ENCODE assay signal across 25 cellular contexts in the genomic region with DNA sequence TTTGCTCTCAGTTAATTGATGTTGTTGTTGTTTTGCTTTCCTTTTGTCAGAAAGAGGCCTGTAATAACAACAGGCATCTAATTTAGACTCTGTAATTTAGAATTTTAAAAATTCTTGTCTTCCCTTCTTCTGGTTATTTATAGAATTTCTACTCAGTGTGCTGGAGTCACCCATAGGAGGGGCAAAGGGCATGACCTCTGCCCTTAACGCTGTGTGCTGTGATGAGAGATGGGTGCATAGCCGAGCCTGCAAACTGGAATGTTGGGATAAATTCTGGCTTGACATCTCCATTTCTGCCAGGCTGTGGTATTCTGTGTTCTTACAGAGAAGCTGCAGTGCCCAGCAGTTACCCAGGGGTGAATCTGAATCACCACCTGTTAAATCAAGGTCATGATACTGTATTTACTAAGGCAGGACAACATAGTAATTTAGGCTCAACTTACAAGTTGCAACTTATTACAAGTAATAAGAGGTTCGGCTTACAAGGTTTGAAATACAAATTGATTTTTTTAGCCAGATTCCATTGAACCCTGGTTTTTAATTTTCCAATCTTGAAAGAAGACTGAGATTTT. TPM values are rescaled to one million over a fixed set of nuclear protein-coding genes. Genes with fewer than 3 reads are reported as not detected.
DNase-seq lines count a peak whose midpoint lies in the region; ATAC-seq and TF ChIP-seq lines count a peak whose summit lies in the region.
"Had no signal": no experiment of that assay in that cellular context is flagged by ENCODE, and none has a peak within 500 bp of the region (broad histone marks: within the 10 kb centered on the region; RNA-seq: fewer than 3 reads in every experiment).

No MANE protein-coding gene starts in this region.

- H3K9me2 ChIP-seq in GM23338 (ENCODE audit: insufficient read depth), result no peaks in the 10 kb centered on the region

- H3F3A ChIP-seq in GM23338 (replicated peaks; ENCODE audit: low read depth), result 0 out of 2 replicates have a peak, but pooled peaks cover 9% of the 10 kb centered on the region

- H2BK15ac ChIP-seq in mesenchymal stem cell (ENCODE audit: low read depth, poor library complexity, severe bottlenecking), result no peak overlapping the region

- 62% methylated on average over 3 of the region's 3 CpGs for WGBS in mesenchymal stem cell
- 83 to 92% methylated on average over 3 of the region's 3 CpGs for WGBS in sigmoid colon, 2 donors

- CTCF ChIA-PET in activated CD4-positive, alpha-beta T cell treated with anti-CD3 and anti-CD28 coated beads for 36 hours (lab: Charles Lee), result interaction anchor here (0.6 to 1.4 kb wide), 3 partner anchors 41 to 354 kb away, joined by 3 read pairs; no protein-coding TSS in a partner anchor

- no peaks in the 10 kb centered on the region for H3K9me3 Mint-ChIP-seq in activated CD4-positive, alpha-beta T cell treated with anti-CD3 and anti-CD28 coated beads for 36 hours (ENCODE audit: low read depth)
- no peaks in the 10 kb centered on the region for H3K9me3 Mint-ChIP-seq in GM23338
- no peaks in the 10 kb centered on the region for H3K9me3 Mint-ChIP-seq in activated naive CD8-positive, alpha-beta T cell treated with anti-CD3 and anti-CD28 coated beads, Interleukin-2, amount 10 ng/mL, durations not matched to agents 7 days and 5 days
- H3K9me3 Mint-ChIP-seq: natural killer cell treated with Interleukin-12 subunit alpha and Interleukin-12 subunit beta and Interleukin-15 and Interleukin-18, amount 100 ng/mL, for 72 hours had no signal

- TF ChIP-seq CTCF in GM23338 (conservative IDR thresholded peaks at IDR 0.05; ENCODE audit: low read depth in 2 of 2), result no peak
- no peak for TF ChIP-seq CTCF in sigmoid colon (IDR thresholded peaks at IDR 0.05)

- H2BK5ac ChIP-seq in mesenchymal stem cell (ENCODE audit: low read depth, low read length, poor library complexity, severe bottlenecking), result no peak overlapping the region

- no peak overlapping the region for H2BK12ac ChIP-seq in mesenchymal stem cell (ENCODE audit: low read length in 2 of 2)

- H3K4me3 Mint-ChIP-seq in activated CD4-positive, alpha-beta T cell treated with anti-CD3 and anti-CD28 coated beads for 36 hours, result no peak overlapping the region
- H3K4me3 Mint-ChIP-seq in GM23338, result no peak overlapping the region
- H3K4me3 Mint-ChIP-seq in activated naive CD8-positive, alpha-beta T cell treated with anti-CD3 and anti-CD28 coated beads, Interleukin-2, amount 10 ng/mL, durations not matched to agents 7 days and 5 days, result no peak overlapping the region
- H3K4me3 Mint-ChIP-seq: natural killer cell treated with Interleukin-12 subunit alpha and Interleukin-12 subunit beta and Interleukin-15 and Interleukin-18, amount 100 ng/mL, for 72 hours had no signal

- H4K8ac ChIP-seq in mesenchymal stem cell (ENCODE audit: low read length), result peak overlapping the region; percentile 43

- H3K4me3 ChIP-seq in GM23338, result no peak overlapping the region
- H3K4me3 ChIP-seq in mesenchymal stem cell (ENCODE audit: insufficient read depth in 1 of 2, low read depth in 1 of 2, low read length in 2 of 2), result no peak overlapping the region
- H3K4me3 ChIP-seq in sigmoid colon, result no peak overlapping the region
- H3K4me3 ChIP-seq: heart right ventricle, lower lobe of right lung, mucosa of descending colon, thoracic aorta had no signal

- no peak overlapping the region for H3K18ac ChIP-seq in mesenchymal stem cell (ENCODE audit: low read depth in 1 of 2, low read length in 2 of 2)

- H3K36me3 ChIP-seq in GM23338 (ENCODE audit: insufficient read depth), result no peaks in the 10 kb centered on the region
- peaks cover 11 to 16% of the 10 kb centered on the region in 2 experiments for H3K36me3 ChIP-seq in mesenchymal stem cell (ENCODE audit: control insufficient read depth in 1 of 2, insufficient read depth in 2 of 2, low read depth in 1 of 2, low read length in 2 of 2)
- H3K36me3 ChIP-seq in sigmoid colon, result no peaks in the 10 kb centered on the region
- H3K36me3 ChIP-seq: lower lobe of right lung, thoracic aorta had no signal

- no peak overlapping the region for H3K14ac ChIP-seq in mesenchymal stem cell (ENCODE audit: low read length in 2 of 2)

- POLR2A ChIA-PET in activated CD4-positive, alpha-beta T cell treated with anti-CD3 and anti-CD28 coated beads for 36 hours (lab: Charles Lee), result no interaction called here
- POLR2A ChIA-PET in activated naive CD8-positive, alpha-beta T cell treated with anti-CD3 and anti-CD28 coated beads, Interleukin-2, amount 10 ng/mL, durations not matched to agents 7 days and 5 days (lab: Charles Lee), result no interaction called here

- no peak overlapping the region for H3K23ac ChIP-seq in mesenchymal stem cell (ENCODE audit: low read length in 2 of 2)

- H3K27ac ChIP-seq in GM23338 (ENCODE audit: low read depth), result peak overlapping the region; percentile 72; the same call in 1 of the 2 replicates
- no peak overlapping the region for H3K27ac ChIP-seq in mesenchymal stem cell (ENCODE audit: low read length, poor library complexity, severe bottlenecking)
- no peak overlapping the region for H3K27ac ChIP-seq in sigmoid colon
- H3K27ac ChIP-seq: heart right ventricle, lower lobe of right lung, thoracic aorta had no signal

- H2AFZ ChIP-seq in GM23338, result no peak overlapping the region
- no peak overlapping the region for H2AFZ ChIP-seq in mesenchymal stem cell (ENCODE audit: low read depth, low read length)

- peak overlapping the region; percentile 78 for H3K27ac Mint-ChIP-seq in activated CD4-positive, alpha-beta T cell treated with anti-CD3 and anti-CD28 coated beads for 36 hours
- H3K27ac Mint-ChIP-seq in GM23338, result peak overlapping the region; percentile 87; the same call in 1 of the 2 replicates
- peak overlapping the region; percentile 43 for H3K27ac Mint-ChIP-seq in activated naive CD8-positive, alpha-beta T cell treated with anti-CD3 and anti-CD28 coated beads, Interleukin-2, amount 10 ng/mL, durations not matched to agents 7 days and 5 days

- no peak for TF ChIP-seq EP300 in sigmoid colon (IDR thresholded peaks at IDR 0.05)

- no peak for ATAC-seq in activated CD4-positive, alpha-beta T cell treated with anti-CD3 and anti-CD28 coated beads for 36 hours
- no peak for ATAC-seq in GM23338
- ATAC-seq in activated naive CD8-positive, alpha-beta T cell treated with anti-CD3 and anti-CD28 coated beads, Interleukin-2, amount 10 ng/mL, durations not matched to agents 7 days and 5 days (ENCODE audit: low read depth), result no peak
- no peak for ATAC-seq in Right ventricle myocardium inferior
- ATAC-seq in HG03565 (IDR thresholded peaks at IDR 0.05; ENCODE audit: unreplicated experiment), result no peak
- ATAC-seq: lower lobe of right lung; mucosa of descending colon; natural killer cell treated with Interleukin-12 subunit alpha and Interleukin-12 subunit beta and Interleukin-15 and Interleukin-18, amount 100 ng/mL, for 72 hours; Panc1 had no signal

- no peak for DNase-seq in activated CD4-positive, alpha-beta T cell treated with anti-CD3 and anti-CD28 coated beads for 36 hours
- DNase-seq in activated CD4-positive, alpha-beta T cell treated with anti-CD3 and anti-CD28 coated beads, Interleukin-2, amount 50 U/mL, for 1 hour, result no peak
- DNase-seq in GM23338 (ENCODE audit: low spot score), result no peak
- DNase-seq in activated naive CD8-positive, alpha-beta T cell treated with anti-CD3 and anti-CD28 coated beads, Interleukin-2, amount 10 ng/mL, durations not matched to agents 7 days and 5 days, result no peak
- DNase-seq in mesenchymal stem cell, result no peak
- no peak for DNase-seq in sigmoid colon
- no peak for DNase-seq in Right ventricle myocardium inferior (ENCODE audit: missing footprints)
- DNase-seq: 8988T; activated gamma-delta T cell treated with Interleukin-2 at 50 U/mL for 16 hours; Caco-2; cerebellar nuclear complex; DMS53; heart right ventricle; lower lobe of right lung; mucosa of descending colon; NCI-H1048; NCI-H2107; NCI-H345; NCI-H774; SHP77 treated with DMSO at 0.1 percent for 48 hours; stimulated activated CD4-positive, alpha-beta T cell treated with anti-CD3 and anti-CD28 coated beads, Interleukin-4, amount 100 ng/mL, for 24 hours had no signal

- intact Hi-C loops in activated CD4-positive, alpha-beta T cell treated with anti-CD3 and anti-CD28 coated beads for 36 hours (cut with DNase I, micrococcal nuclease), result no loop called here
- intact Hi-C loops in sigmoid colon (cut with DNase I) (no loop called here), Right ventricle myocardium inferior (cut with DNase I) (no loop called here)

- H3K27me3 Mint-ChIP-seq in activated CD4-positive, alpha-beta T cell treated with anti-CD3 and anti-CD28 coated beads for 36 hours, result no peaks in the 10 kb centered on the region
- peaks cover 5% of the 10 kb centered on the region for H3K27me3 Mint-ChIP-seq in GM23338 (ENCODE audit: insufficient read depth, low read depth, poor library complexity)
- no peaks in the 10 kb centered on the region for H3K27me3 Mint-ChIP-seq in activated naive CD8-positive, alpha-beta T cell treated with anti-CD3 and anti-CD28 coated beads, Interleukin-2, amount 10 ng/mL, durations not matched to agents 7 days and 5 days
- H3K27me3 Mint-ChIP-seq: natural killer cell treated with Interleukin-12 subunit alpha and Interleukin-12 subunit beta and Interleukin-15 and Interleukin-18, amount 100 ng/mL, for 72 hours had no signal

- H3K9ac ChIP-seq in mesenchymal stem cell (ENCODE audit: low read length), result no peak overlapping the region

- H3K79me1 ChIP-seq in mesenchymal stem cell (replicated peaks; ENCODE audit: low read length, poor library complexity, severe bottlenecking), result peaks cover 39% of the 10 kb centered on the region

- no peak overlapping the region for H2BK120ac ChIP-seq in mesenchymal stem cell (ENCODE audit: low read depth, low read length)

- no peak overlapping the region for H3K4ac ChIP-seq in mesenchymal stem cell (ENCODE audit: low read depth in 1 of 2, low read length in 2 of 2)

- H3K9me3 ChIP-seq in mesenchymal stem cell (ENCODE audit: control insufficient read depth, low read length) (no peaks in the 10 kb centered on the region), sigmoid colon (no peaks in the 10 kb centered on the region)
- H3K9me3 ChIP-seq: Caco-2, heart right ventricle, lower lobe of right lung, mucosa of descending colon, thoracic aorta had no signal

- peaks cover 69% of the 10 kb centered on the region for H3K4me1 Mint-ChIP-seq in activated CD4-positive, alpha-beta T cell treated with anti-CD3 and anti-CD28 coated beads for 36 hours
- H3K4me1 Mint-ChIP-seq in GM23338, result peaks cover 63% of the 10 kb centered on the region
- peaks cover 13% of the 10 kb centered on the region for H3K4me1 Mint-ChIP-seq in activated naive CD8-positive, alpha-beta T cell treated with anti-CD3 and anti-CD28 coated beads, Interleukin-2, amount 10 ng/mL, durations not matched to agents 7 days and 5 days

- peak overlapping the region; percentile 30; the same call in 1 of the 2 replicates for H3K4me2 ChIP-seq in GM23338
- H3K4me2 ChIP-seq in mesenchymal stem cell (ENCODE audit: low read length, poor library complexity, severe bottlenecking), result no peak overlapping the region

- no peak for TF ChIP-seq POLR2A in sigmoid colon (IDR thresholded peaks at IDR 0.05)

- no peak overlapping the region for H4K91ac ChIP-seq in mesenchymal stem cell (ENCODE audit: low read length)

- H2AK5ac ChIP-seq in mesenchymal stem cell (ENCODE audit: low read length, severe bottlenecking), result no peak overlapping the region

- no peaks in the 10 kb centered on the region for H4K20me1 ChIP-seq in GM23338 (replicated peaks; ENCODE audit: insufficient read depth)

- peaks cover 81% of the 10 kb centered on the region for H3K4me1 ChIP-seq in GM23338 (ENCODE audit: insufficient read depth)
- peaks cover 2% of the 10 kb centered on the region for H3K4me1 ChIP-seq in mesenchymal stem cell (ENCODE audit: control insufficient read depth, insufficient read depth, low read depth, low read length)
- peaks cover 0 to 12% (median 8%) of the 10 kb centered on the region in 4 donors for H3K4me1 ChIP-seq in sigmoid colon
- H3K4me1 ChIP-seq: Caco-2, heart right ventricle, lower lobe of right lung had no signal

- H3K27me3 ChIP-seq in GM23338 (ENCODE audit: insufficient read depth), result no peaks in the 10 kb centered on the region
- no peaks in the 10 kb centered on the region for H3K27me3 ChIP-seq in mesenchymal stem cell (ENCODE audit: control insufficient read depth in 1 of 2, insufficient read depth in 1 of 2, low read length in 2 of 2)
- no peaks in the 10 kb centered on the region for H3K27me3 ChIP-seq in sigmoid colon
- H3K27me3 ChIP-seq: heart right ventricle had no signal

- peaks cover 14% of the 10 kb centered on the region; the same call in 1 of the 2 replicates for H3K79me2 ChIP-seq in GM23338 (replicated peaks; ENCODE audit: insufficient read depth)

- peaks cover 57% of the 10 kb centered on the region for H3K36me3 Mint-ChIP-seq in activated CD4-positive, alpha-beta T cell treated with anti-CD3 and anti-CD28 coated beads for 36 hours (ENCODE audit: low read depth)
- peaks cover 3% of the 10 kb centered on the region; the same call in 2 of the 3 replicates for H3K36me3 Mint-ChIP-seq in GM23338 (ENCODE audit: low read depth)
- H3K36me3 Mint-ChIP-seq in activated naive CD8-positive, alpha-beta T cell treated with anti-CD3 and anti-CD28 coated beads, Interleukin-2, amount 10 ng/mL, durations not matched to agents 7 days and 5 days, result peaks cover 13% of the 10 kb centered on the region

RNA-seq across cellular contexts. Expression of gene TRAF3, which starts 53.3 kb away (rescaled TPM):
- total RNA-seq in activated CD4-positive, alpha-beta T cell treated with anti-CD3 and anti-CD28 coated beads for 36 hours, result 10 to 100 TPM; 66.4 to 83.7 TPM
- total RNA-seq in GM23338 (2014; rRNA removed; shearing (Covaris generic)), result 9.3 and 10.8 TPM in 2 replicates
- polyA plus RNA-seq in GM23338 (2016; fragmentation: Nextera tagmentation; extraction: Ambion mirVana) (3.5 and 3.7 TPM in 2 replicates), sigmoid colon (10 to 100 TPM; 10.8 to 18.6 (median 12.3) TPM)
- 10 to 100 TPM; 31.1 to 32.9 TPM for total RNA-seq in activated naive CD8-positive, alpha-beta T cell treated with anti-CD3 and anti-CD28 coated beads, Interleukin-2, amount 10 ng/mL, durations not matched to agents 7 days and 5 days
- polyA plus RNA-seq in mesenchymal stem cell (2013, experiment 1 of 2), result 10.7 TPM
- polyA plus RNA-seq in mesenchymal stem cell (2013, experiment 2 of 2), result 11.9 TPM
- total RNA-seq in sigmoid colon (10 to 100 TPM in 3 of 4 donors, 1 to 10 TPM in 1; 9.5 to 16.1 (median 13.3) TPM), Right ventricle myocardium inferior (11.3 TPM)
